36 cellular contexts compared by ENCODE assay signal in the genomic region with DNA sequence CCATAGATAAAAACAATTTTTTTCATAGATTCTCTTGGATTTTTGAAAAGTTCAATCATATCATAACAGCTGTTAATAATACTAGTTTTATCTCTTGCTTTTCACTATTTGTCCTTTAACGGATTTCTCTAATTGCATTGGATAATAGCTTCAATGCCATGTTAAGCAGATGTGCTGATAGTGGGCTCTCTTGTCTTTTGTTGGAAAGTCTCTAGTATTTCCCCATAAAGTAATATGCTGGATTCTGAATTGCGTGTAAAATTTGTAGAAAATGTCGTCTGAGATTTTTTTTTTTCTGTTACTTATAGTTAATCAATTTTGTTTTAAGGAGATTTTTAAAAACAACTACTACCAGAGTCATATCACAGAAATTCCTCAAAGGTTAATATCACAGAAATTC. TPM values are rescaled to one million over a fixed set of nuclear protein-coding genes. Genes with fewer than 3 reads are reported as not detected.
"Had no signal": no experiment of that assay in that cellular context is flagged by ENCODE, and none has a peak within 500 bp of the region (broad histone marks: within the 10 kb centered on the region; RNA-seq: fewer than 3 reads in every experiment).

No MANE protein-coding gene starts in this region.

- H3K4me2 ChIP-seq: KMS-11 had no signal

- H3K9ac ChIP-seq: KMS-11 had no signal

- DNase-seq: Karpas-422, Kasumi-1, MG63, MM.1S, MV-4-11, NCI-H1048, NCI-H1092, NCI-H1092 treated with DMSO at 0.1 percent for 48 hours, NCI-H1105, NCI-H1105 treated with DMSO at 0.1 percent for 48 hours, NCI-H1417, NCI-H1417 treated with DMSO at 0.1 percent for 48 hours, NCI-H1436, NCI-H1436 treated with DMSO at 0.1 percent for 48 hours, NCI-H1694, NCI-H1694 treated with DMSO at 0.1 percent for 48 hours, NCI-H187, NCI-H187 treated with DMSO at 0.1 percent for 48 hours, NCI-H2029, NCI-H2029 treated with DMSO at 0.1 percent for 48 hours, NCI-H2081, NCI-H2081 treated with DMSO at 0.1 percent for 48 hours, NCI-H2107, NCI-H2171, NCI-H2171 treated with DMSO at 0.1 percent for 48 hours, NCI-H2227 treated with DMSO at 0.1 percent for 48 hours, NCI-H226, NCI-H345, NCI-H446, NCI-H446 treated with DMSO at 0.1 percent for 48 hours, NCI-H510A, NCI-H510A treated with DMSO at 0.1 percent for 48 hours, NCI-H524, NCI-H524 treated with DMSO at 0.1 percent for 48 hours had no signal

- H3K9me3 ChIP-seq: MG63 had no signal

- H3K36me3 ChIP-seq: MG63 had no signal

- H3K4me3 ChIP-seq: MG63 had no signal

- H3K27ac ChIP-seq: KMS-11 had no signal

RNA-seq across cellular contexts. Expression of a gene that starts 53.3 kb away (rescaled TPM):
- total RNA-seq: MCF 10A had no signal
